32 cellular contexts compared by ENCODE assay signal in the genomic region with DNA sequence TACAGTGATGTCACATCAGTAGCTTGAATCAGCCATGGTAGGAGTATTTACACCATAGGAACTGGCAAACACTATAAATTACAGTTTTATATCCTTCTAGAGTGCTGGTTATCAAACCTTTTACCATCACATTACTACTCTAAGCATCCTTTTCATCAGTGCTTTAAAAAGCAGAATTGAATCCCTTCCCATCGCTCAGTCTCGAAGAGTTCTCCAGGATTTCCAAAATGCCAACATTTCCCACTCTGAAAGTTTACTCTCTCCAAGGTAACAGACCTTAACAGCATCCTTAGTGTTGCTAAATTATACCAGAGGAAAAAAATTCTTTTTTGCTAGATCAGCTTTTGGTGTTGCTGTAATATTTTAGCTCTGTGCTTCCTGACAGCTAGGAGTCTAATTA.
"Had no signal": no experiment of that assay in that cellular context is flagged by ENCODE, and none has a peak within 500 bp of the region (broad histone marks: within the 10 kb centered on the region; RNA-seq: fewer than 3 reads in every experiment).

No MANE protein-coding gene starts in this region.

- H3K27me3 ChIP-seq: ascending aorta, breast epithelium, cardiac muscle cell, dorsolateral prefrontal cortex, esophagus muscularis mucosa, foreskin keratinocyte, gastrocnemius medialis, heart left ventricle had no signal

- H3K36me3 Mint-ChIP-seq: activated naive CD4-positive, alpha-beta T cell treated with anti-CD3 and anti-CD28 coated beads, Interleukin-2, amount 10 ng/mL, durations not matched to agents 7 days and 5 days; activated naive CD4-positive, alpha-beta T cell treated with anti-CD3 and anti-CD28 coated beads, Interleukin-2, amount 50 U/mL, for 72 hours; activated naive CD8-positive, alpha-beta T cell treated with anti-CD3 and anti-CD28 coated beads, Interleukin-2, amount 10 ng/mL, durations not matched to agents 7 days and 5 days; brain had no signal

- H3K36me3 ChIP-seq: ascending aorta, breast epithelium, cardiac muscle cell, esophagus muscularis mucosa, gastrocnemius medialis, heart left ventricle had no signal

- H3K4me3 Mint-ChIP-seq: activated CD4-positive, alpha-beta memory T cell treated with anti-CD3 and anti-CD28 coated beads, Interleukin-2, amount 10 ng/mL, durations not matched to agents 7 days and 5 days; activated CD4-positive, alpha-beta T cell treated with anti-CD3 and anti-CD28 coated beads, Interleukin-2, amount 10 ng/mL, durations not matched to agents 7 days and 5 days; activated naive CD4-positive, alpha-beta T cell treated with anti-CD3 and anti-CD28 coated beads, Interleukin-2, amount 10 ng/mL, durations not matched to agents 7 days and 5 days; activated naive CD8-positive, alpha-beta T cell treated with anti-CD3 and anti-CD28 coated beads, Interleukin-2, amount 10 ng/mL, durations not matched to agents 7 days and 5 days; activated T-cell treated with anti-CD3 and anti-CD28 coated beads, Interleukin-2, amount 50 U/mL, for 24 hours; activated T-cell treated with anti-CD3 and anti-CD28 coated beads, Interleukin-2, amount 50 U/mL, for 72 hours; brain; dendritic cell treated with granulocyte-macrophage colony-stimulating factor and Interleukin-4, amounts not matched to agents 40 ng/mL and 50 ng/mL, for 4 days; endodermal cell had no signal

- H3K9me3 ChIP-seq: ascending aorta, breast epithelium, esophagus muscularis mucosa, gastrocnemius medialis, heart left ventricle had no signal

- H3K27me3 Mint-ChIP-seq: activated CD4-positive, alpha-beta memory T cell treated with anti-CD3 and anti-CD28 coated beads, Interleukin-2, amount 10 ng/mL, durations not matched to agents 7 days and 5 days; activated CD4-positive, alpha-beta T cell treated with anti-CD3 and anti-CD28 coated beads, Interleukin-2, amount 10 ng/mL, durations not matched to agents 7 days and 5 days; activated naive CD4-positive, alpha-beta T cell treated with anti-CD3 and anti-CD28 coated beads, Interleukin-2, amount 10 ng/mL, durations not matched to agents 7 days and 5 days; activated naive CD8-positive, alpha-beta T cell treated with anti-CD3 and anti-CD28 coated beads, Interleukin-2, amount 10 ng/mL, durations not matched to agents 7 days and 5 days; activated T-cell treated with anti-CD3 and anti-CD28 coated beads, Interleukin-2, amount 50 U/mL, for 24 hours; brain; dendritic cell treated with granulocyte-macrophage colony-stimulating factor and Interleukin-4, amounts not matched to agents 40 ng/mL and 50 ng/mL, for 4 days had no signal

- H3K9me3 Mint-ChIP-seq: activated CD4-positive, alpha-beta memory T cell treated with anti-CD3 and anti-CD28 coated beads, Interleukin-2, amount 10 ng/mL, durations not matched to agents 7 days and 5 days; activated CD4-positive, alpha-beta T cell treated with anti-CD3 and anti-CD28 coated beads, Interleukin-2, amount 10 ng/mL, durations not matched to agents 7 days and 5 days; activated naive CD4-positive, alpha-beta T cell treated with anti-CD3 and anti-CD28 coated beads, Interleukin-2, amount 10 ng/mL, durations not matched to agents 7 days and 5 days; activated naive CD4-positive, alpha-beta T cell treated with anti-CD3 and anti-CD28 coated beads, Interleukin-2, amount 50 U/mL, for 72 hours; activated naive CD8-positive, alpha-beta T cell treated with anti-CD3 and anti-CD28 coated beads, Interleukin-2, amount 10 ng/mL, durations not matched to agents 7 days and 5 days; activated T-cell treated with anti-CD3 and anti-CD28 coated beads, Interleukin-2, amount 50 U/mL, for 24 hours; activated T-cell treated with anti-CD3 and anti-CD28 coated beads, Interleukin-2, amount 50 U/mL, for 72 hours; dendritic cell treated with granulocyte-macrophage colony-stimulating factor and Interleukin-4, amounts not matched to agents 40 ng/mL and 50 ng/mL, for 4 days; endodermal cell had no signal

- H3K27ac Mint-ChIP-seq: activated CD4-positive, alpha-beta memory T cell treated with anti-CD3 and anti-CD28 coated beads, Interleukin-2, amount 10 ng/mL, durations not matched to agents 7 days and 5 days; activated CD4-positive, alpha-beta T cell treated with anti-CD3 and anti-CD28 coated beads, Interleukin-2, amount 10 ng/mL, durations not matched to agents 7 days and 5 days; activated naive CD4-positive, alpha-beta T cell treated with anti-CD3 and anti-CD28 coated beads, Interleukin-2, amount 10 ng/mL, durations not matched to agents 7 days and 5 days; activated naive CD4-positive, alpha-beta T cell treated with anti-CD3 and anti-CD28 coated beads, Interleukin-2, amount 50 U/mL, for 72 hours; activated naive CD8-positive, alpha-beta T cell treated with anti-CD3 and anti-CD28 coated beads, Interleukin-2, amount 10 ng/mL, durations not matched to agents 7 days and 5 days; activated T-cell treated with anti-CD3 and anti-CD28 coated beads, Interleukin-2, amount 50 U/mL, for 24 hours; activated T-cell treated with anti-CD3 and anti-CD28 coated beads, Interleukin-2, amount 50 U/mL, for 72 hours; brain; dendritic cell treated with granulocyte-macrophage colony-stimulating factor and Interleukin-4, amounts not matched to agents 40 ng/mL and 50 ng/mL, for 4 days; endodermal cell had no signal

- H3K4me3 ChIP-seq: ascending aorta, breast epithelium, cardiac muscle cell, coronary artery, dorsolateral prefrontal cortex, esophagus muscularis mucosa, gastrocnemius medialis, heart left ventricle had no signal

- DNase-seq: activated CD4-positive, alpha-beta memory T cell treated with anti-CD3 and anti-CD28 coated beads, Interleukin-2, amount 10 ng/mL, durations not matched to agents 7 days and 5 days; activated CD4-positive, alpha-beta T cell treated with anti-CD3 and anti-CD28 coated beads for 1 hour; activated CD4-positive, alpha-beta T cell treated with anti-CD3 and anti-CD28 coated beads for 4 hours; activated CD4-positive, alpha-beta T cell treated with anti-CD3 and anti-CD28 coated beads, Interleukin-2, amount 10 ng/mL, durations not matched to agents 7 days and 5 days; activated CD4-positive, alpha-beta T cell treated with anti-CD3 and anti-CD28 coated beads, Interleukin-2, amount 50 U/mL, for 4 hours; activated CD8-positive, alpha-beta memory T cell treated with anti-CD3 and anti-CD28 coated beads, Interleukin-2, amount 50 U/mL, for 48 hours; activated gamma-delta T cell; activated naive CD4-positive, alpha-beta T cell; activated naive CD4-positive, alpha-beta T cell treated with anti-CD3 and anti-CD28 coated beads, Interleukin-2, amount 10 ng/mL, durations not matched to agents 7 days and 5 days; activated naive CD8-positive, alpha-beta T cell treated with anti-CD3 and anti-CD28 coated beads, Interleukin-2, amount 10 ng/mL, durations not matched to agents 7 days and 5 days; activated T-cell treated with anti-CD3 and anti-CD28 coated beads for 4 hours; activated T-cell treated with anti-CD3 and anti-CD28 coated beads, Interleukin-2, amount 50 U/mL, for 24 hours; activated T-cell treated with anti-CD3 and anti-CD28 coated beads, Interleukin-2, amount 50 U/mL, for 72 hours; central memory CD4-positive, alpha-beta T cell; cerebellar nuclear complex; dorsolateral prefrontal cortex; effector memory CD4-positive, alpha-beta T cell; endodermal cell; erythroblast; foreskin keratinocyte; gastrocnemius medialis; glutamatergic neuron; heart left ventricle; T-helper 2 cell had no signal

- H3K4me1 Mint-ChIP-seq: activated CD4-positive, alpha-beta memory T cell treated with anti-CD3 and anti-CD28 coated beads, Interleukin-2, amount 10 ng/mL, durations not matched to agents 7 days and 5 days; activated CD4-positive, alpha-beta T cell treated with anti-CD3 and anti-CD28 coated beads, Interleukin-2, amount 10 ng/mL, durations not matched to agents 7 days and 5 days; activated naive CD4-positive, alpha-beta T cell treated with anti-CD3 and anti-CD28 coated beads, Interleukin-2, amount 10 ng/mL, durations not matched to agents 7 days and 5 days; activated naive CD8-positive, alpha-beta T cell treated with anti-CD3 and anti-CD28 coated beads, Interleukin-2, amount 10 ng/mL, durations not matched to agents 7 days and 5 days; endodermal cell had no signal

- H3K4me1 ChIP-seq: ascending aorta, breast epithelium, esophagus muscularis mucosa, gastrocnemius medialis, heart left ventricle had no signal

- ATAC-seq: activated naive CD4-positive, alpha-beta T cell treated with anti-CD3 and anti-CD28 coated beads, Interleukin-2, amount 50 U/mL, for 72 hours; activated T-cell treated with anti-CD3 and anti-CD28 coated beads, Interleukin-2, amount 50 U/mL, for 72 hours; foreskin keratinocyte; gastrocnemius medialis; heart left ventricle had no signal

- H3K27ac ChIP-seq: ascending aorta, breast epithelium, cardiac muscle cell, coronary artery, dorsolateral prefrontal cortex, esophagus muscularis mucosa, foreskin keratinocyte, gastrocnemius medialis, heart left ventricle had no signal
